7 cellular contexts compared by ENCODE assay signal in genomic region chr9:35696520-35697215, GRCh38. TPM values are rescaled to one million over a fixed set of nuclear protein-coding genes. Genes with fewer than 3 reads are reported as not detected.
DNase-seq lines count a peak whose midpoint lies in the region; TF ChIP-seq lines count a peak whose summit lies in the region.

No MANE protein-coding gene starts in this region.

- no peaks in the 10 kb centered on the region for H3K9me2 ChIP-seq in GM23248 (ENCODE audit: insufficient read depth)

- H3K4me2 ChIP-seq in GM23248 (ENCODE audit: unreplicated experiment), result no peak overlapping the region

- in situ Hi-C loops in GM23248 (cut with MboI), result no loop called here

- H2AFZ ChIP-seq in GM23248, result no peak overlapping the region

- POLR2A ChIA-PET in GM10248 (lab: Yijun Ruan, JAX), result interaction anchor here (0.6 to 1.0 kb wide), 3 partner anchors 18 to 34 kb away, joined by 3 to 4 read pairs (median 4); no protein-coding TSS in a partner anchor

- H3K4me1 ChIP-seq in GM23248 (ENCODE audit: insufficient read depth), result peaks cover 24% of the 10 kb centered on the region

- H3K36me3 ChIP-seq in GM23248 (ENCODE audit: low read depth), result peaks cover 60% of the 10 kb centered on the region

- H3K9ac ChIP-seq in GM23248, result no peak overlapping the region

- CTCF ChIA-PET in GM10248 (lab: Yijun Ruan, JAX), result interaction anchor here (0.8 to 7.1 kb wide), 48 partner anchors 9 to 326 kb away, joined by 3 to 224 read pairs (median 5); partner anchors contain the start of genes ARHGEF39, CA9, CCDC107 and CD72

- H3K27ac ChIP-seq in GM23248, result peak overlapping the region; percentile 86

- peak; percentile 94 for TF ChIP-seq CTCF in GM10248 (IDR thresholded peaks at IDR 0.05; ENCODE audit: control extremely low read depth, extremely low read depth, low read depth, missing control alignments)

- H3K9me3 ChIP-seq in GM23248 (ENCODE audit: low read depth), result no peaks in the 10 kb centered on the region

- no peak overlapping the region for H3K4me3 ChIP-seq in GM23248

- peaks cover 91% of the 10 kb centered on the region for H3F3A ChIP-seq in GM23248 (ENCODE audit: insufficient read depth)

- H3K27me3 ChIP-seq in GM23248 (replicated peaks; ENCODE audit: insufficient read depth), result no peaks in the 10 kb centered on the region

- WGBS in GM23248 (ENCODE audit: low coverage in 1 of 2, low lambda C conversion rate in 2 of 2, missing lambda C conversion rate in 2 of 2), 2 experiments, result 59 to 62% methylated on average over 9 of the region's 9 CpGs

- DNase-seq in GM10248 (ENCODE audit: extremely low spot score), result peak; percentile 85
- DNase-seq in GM23248, result peak; percentile 66
- DNase-seq in NCI-H1930 (lab: John Stamatoyannopoulos, UW), result peak; percentile 30 to 51
- DNase-seq in activated CD4-positive, alpha-beta T cell treated with anti-CD3 and anti-CD28 coated beads, Interleukin-2, amount 50 U/mL, for 1 hour, result peak; percentile 58
- DNase-seq in effector CD8-positive, alpha-beta T cell (lab: John Stamatoyannopoulos, UW), result peak; percentile 35
- peak; percentile 60 for DNase-seq in mucosa of gallbladder (ENCODE audit: low spot score)
- peak; percentile 32 for DNase-seq in stimulated activated naive CD4-positive, alpha-beta T cell treated with Interleukin-2 at 50 U/mL for 16 hours (lab: John Stamatoyannopoulos, UW)

- peaks cover 21% of the 10 kb centered on the region for H3K79me2 ChIP-seq in GM23248 (ENCODE audit: insufficient read depth)

- H4K20me1 ChIP-seq in GM23248 (ENCODE audit: insufficient read depth), result no peaks in the 10 kb centered on the region

RNA-seq across cellular contexts. Expression of gene TPM2, which starts 6.9 kb away (rescaled TPM):
- total RNA-seq in GM23248 (2014; rRNA removed; shearing (Covaris generic)), result 1,596 and 1,625 TPM in 2 replicates
- polyA plus RNA-seq in GM23248 (2016; fragmentation: Nextera tagmentation; extraction: Ambion mirVana), result 3,527 and 3,584 TPM in 2 replicates
- total RNA-seq in mucosa of gallbladder, result 1,716 TPM

RNA-seq across cellular contexts. Expression of gene CA9, which starts 22.9 kb away (rescaled TPM):
- total RNA-seq in GM23248 (2014; rRNA removed; shearing (Covaris generic)), result 3.4 and 4.3 TPM in 2 replicates
- 2.3 and 2.7 TPM in 2 replicates for polyA plus RNA-seq in GM23248 (2016; fragmentation: Nextera tagmentation; extraction: Ambion mirVana)
- total RNA-seq in mucosa of gallbladder, result 777 TPM

RNA-seq across cellular contexts. Expression of gene ARHGEF39, which starts 31.7 kb away (rescaled TPM):
- total RNA-seq in GM23248 (2014; rRNA removed; shearing (Covaris generic)), result 0.13 and 2.1 TPM in 2 replicates
- 1.6 and 1.8 TPM in 2 replicates for polyA plus RNA-seq in GM23248 (2016; fragmentation: Nextera tagmentation; extraction: Ambion mirVana)
- 6.4 TPM for total RNA-seq in mucosa of gallbladder

RNA-seq across cellular contexts. Expression of gene TLN1, which starts 35.3 kb away (rescaled TPM):
- 527 and 566 TPM in 2 replicates for total RNA-seq in GM23248 (2014; rRNA removed; shearing (Covaris generic))
- polyA plus RNA-seq in GM23248 (2016; fragmentation: Nextera tagmentation; extraction: Ambion mirVana), result 198 and 202 TPM in 2 replicates
- total RNA-seq in mucosa of gallbladder, result 482 TPM

RNA-seq across cellular contexts. Expression of gene CREB3, which starts 35.8 kb away (rescaled TPM):
- 101 and 111 TPM in 2 replicates for total RNA-seq in GM23248 (2014; rRNA removed; shearing (Covaris generic))
- 113 and 114 TPM in 2 replicates for polyA plus RNA-seq in GM23248 (2016; fragmentation: Nextera tagmentation; extraction: Ambion mirVana)
- total RNA-seq in mucosa of gallbladder, result 48.1 TPM

Comparison
In these comparisons a context has a peak if more than half of its experiments do, and no peak if none do; other contexts are left out.
1. DNase-seq: peak in every context shown above with its lines; median percentile 85 in GM10248; 66 in GM23248; 60 in mucosa of gallbladder; 58 in activated CD4-positive, alpha-beta T cell treated with anti-CD3 and anti-CD28 coated beads, Interleukin-2, amount 50 U/mL, for 1 hour; 40 in NCI-H1930; 35 in effector CD8-positive, alpha-beta T cell; 32 in stimulated activated naive CD4-positive, alpha-beta T cell treated with Interleukin-2 at 50 U/mL for 16 hours.
2. RNA of gene CA9, which starts 22.9 kb away (total RNA-seq): 777 TPM in mucosa of gallbladder (single experiment); 3.4 to 4.3 TPM in GM23248; every median in the first group is over 100 times any median in the second.